13 cellular contexts compared by ENCODE assay signal in genomic region chr9:89153618-89154017, GRCh38. TPM values are rescaled to one million over a fixed set of nuclear protein-coding genes. Genes with fewer than 3 reads are reported as not detected.
DNase-seq lines count a peak whose midpoint lies in the region; ATAC-seq and TF ChIP-seq lines count a peak whose summit lies in the region.
"Had no signal": no experiment of that assay in that cellular context is flagged by ENCODE, and none has a peak within 500 bp of the region (broad histone marks: within the 10 kb centered on the region; RNA-seq: fewer than 3 reads in every experiment).

No MANE protein-coding gene starts in this region.

- in situ Hi-C loops in gastrocnemius medialis (cut with MboI; ENCODE audit: low sequenced_read_pairs in 4 of 4), result no loop called here

- peak overlapping the region; percentile 66 for H2AFZ ChIP-seq in fibroblast of lung (ENCODE audit: low read length)

- intact Hi-C loops in spleen (cut with DNase I; ENCODE audit: low total_unique reads) (no loop called here), gastrocnemius medialis (cut with DNase I; ENCODE audit: low total_unique reads) (no loop called here)

- no peak for TF ChIP-seq CTCF in fibroblast of lung (conservative IDR thresholded peaks at IDR 0.05 in 1 of 2, IDR thresholded peaks at IDR 0.05 in 1 of 2; ENCODE audit: low read depth in 1 of 2, low read length in 2 of 2)
- no peak for TF ChIP-seq CTCF in spleen (IDR thresholded peaks at IDR 0.05 in 8 of 11, conservative IDR thresholded peaks at IDR 0.05 in 3 of 11)
- TF ChIP-seq CTCF in gastrocnemius medialis (IDR thresholded peaks at IDR 0.05 in 4 of 5, conservative IDR thresholded peaks at IDR 0.05 in 1 of 5), result no peak

- no peak for TF ChIP-seq POLR2A in spleen (IDR thresholded peaks at IDR 0.05)
- TF ChIP-seq POLR2A in gastrocnemius medialis (IDR thresholded peaks at IDR 0.05), result no peak

- peak overlapping the region; percentile 41 for H3K4me2 ChIP-seq in fibroblast of lung (ENCODE audit: extremely low read depth, insufficient read depth, low read length)

- H3K27me3 ChIP-seq in SJSA1 (replicated peaks), result no peaks in the 10 kb centered on the region
- H3K27me3 ChIP-seq in fibroblast of lung (ENCODE audit: control insufficient read depth, insufficient read depth, low read length), result no peaks in the 10 kb centered on the region
- H3K27me3 ChIP-seq in spleen (replicated peaks in 1 of 7), result peaks cover 0 to 10% (median 0%) of the 10 kb centered on the region in 7 donors
- no peaks in the 10 kb centered on the region for H3K27me3 ChIP-seq in gastrocnemius medialis
- H3K27me3 ChIP-seq: gastroesophageal sphincter had no signal

- H3K36me3 ChIP-seq in SJSA1 (no peaks in the 10 kb centered on the region), fibroblast of lung (ENCODE audit: control insufficient read depth, insufficient read depth, low read length) (no peaks in the 10 kb centered on the region), spleen (no peaks in the 10 kb centered on the region), gastrocnemius medialis (no peaks in the 10 kb centered on the region)
- H3K36me3 ChIP-seq: gastroesophageal sphincter, neutrophil had no signal

- no peaks in the 10 kb centered on the region for H3K79me2 ChIP-seq in fibroblast of lung (ENCODE audit: control insufficient read depth, insufficient read depth, low read length)

- peak; percentile 44 for DNase-seq in NK-92 treated with Interleukin-12 subunit alpha and Interleukin-12 subunit beta, amount 100 ng/mL, for 24 hours (lab: John Stamatoyannopoulos, UW)
- DNase-seq in NK-92 (lab: John Stamatoyannopoulos, UW; ENCODE audit: unreplicated experiment) (no peak), SJSA1 (ENCODE audit: low read depth in 1 of 2, low spot score in 2 of 2) (peak; percentile 49 to 53), fibroblast of lung (ENCODE audit: low read depth in 2 of 2) (peak; percentile 64 to 93), spleen (no peak), gastrocnemius medialis (no peak)
- peak; percentile 27 to 38 for DNase-seq in stimulated activated CD4-positive, alpha-beta T cell treated with anti-CD3 and anti-CD28 coated beads, Interleukin-4, amount 100 ng/mL, for 48 hours (ENCODE audit: low read depth in 2 of 2)
- DNase-seq in activated effector memory CD4-positive, alpha-beta T cell treated with Interleukin-2 at 50 U/mL for 16 hours, result no peak
- DNase-seq: activated CD4-positive, CD25-positive, alpha-beta regulatory T cell treated with anti-CD3 and anti-CD28 coated beads, Interleukin-2, amount 50 U/mL, for 72 hours; NCI-H1930 had no signal

- H3K9ac ChIP-seq in fibroblast of lung (ENCODE audit: insufficient read depth, low read length), result peak overlapping the region; percentile 10

- no peak overlapping the region for H3K4me3 ChIP-seq in SJSA1
- H3K4me3 ChIP-seq in fibroblast of lung (replicated peaks in 1 of 4; ENCODE audit: control extremely low read depth in 1 of 4, insufficient read depth in 1 of 4, low read depth in 3 of 4, low read length in 4 of 4), result no peak overlapping the region
- no peak overlapping the region for H3K4me3 ChIP-seq in spleen
- H3K4me3 ChIP-seq in gastrocnemius medialis, result no peak overlapping the region
- H3K4me3 ChIP-seq: gastroesophageal sphincter had no signal

- H3K4me1 ChIP-seq in SJSA1 (replicated peaks) (peaks cover 24% of the 10 kb centered on the region), fibroblast of lung (ENCODE audit: control insufficient read depth, extremely low read depth, insufficient read depth, low read length) (peaks cover 21% of the 10 kb centered on the region), spleen (peaks cover 0 to 6% (median 0%) of the 10 kb centered on the region in 6 donors), gastrocnemius medialis (no peaks in the 10 kb centered on the region)
- H3K4me1 ChIP-seq: gastroesophageal sphincter had no signal

- no peak for ATAC-seq in gastrocnemius medialis
- ATAC-seq: gastroesophageal sphincter had no signal

- no peaks in the 10 kb centered on the region for H3K9me3 ChIP-seq in SJSA1 (replicated peaks)
- no peaks in the 10 kb centered on the region for H3K9me3 ChIP-seq in fibroblast of lung (ENCODE audit: control insufficient read depth, insufficient read depth, low read depth, low read length)
- peaks cover 0 to 3% (median 0%) of the 10 kb centered on the region in 8 donors for H3K9me3 ChIP-seq in spleen
- H3K9me3 ChIP-seq in gastrocnemius medialis, result no peaks in the 10 kb centered on the region
- H3K9me3 ChIP-seq: gastroesophageal sphincter, neutrophil had no signal

- WGBS in spleen, 5 donors, result 55 to 67% (median 64%) methylated on average over 9 of the region's 9 CpGs

- no peaks in the 10 kb centered on the region for H4K20me1 ChIP-seq in fibroblast of lung (ENCODE audit: control insufficient read depth, extremely low read depth, insufficient read depth, low read length)

- H3K27ac ChIP-seq in SJSA1 (peak overlapping the region; percentile 28; the same call in 1 of the 2 replicates), fibroblast of lung (ENCODE audit: insufficient read depth, low read length) (peak overlapping the region; percentile 61), spleen (no peak overlapping the region), gastrocnemius medialis (no peak overlapping the region)
- H3K27ac ChIP-seq: 22Rv1, gastroesophageal sphincter, neutrophil had no signal

RNA-seq across cellular contexts. Expression of gene SHC3, which starts 25.0 kb away (rescaled TPM):
- total RNA-seq in SJSA1 (2014; rRNA removed; shearing (Covaris generic)), result 0.16 and 0.34 TPM in 2 replicates
- total RNA-seq in fibroblast of lung, result 7.7 and 16.2 TPM in 2 replicates
- 1.7 and 2.5 TPM in 2 replicates for polyA plus RNA-seq in fibroblast of lung
- polyA plus RNA-seq in fibroblast of lung (2012), result 2.3 and 2.7 TPM in 2 replicates
- 3.5 and 30.0 TPM in 2 replicates for polyA minus RNA-seq in fibroblast of lung (ENCODE audit: low replicate concordance)
- total RNA-seq in spleen, result under 1 TPM in 6 of 7 donors, not detected in 1; 0.05 to 0.70 (median 0.09) TPM
- under 1 TPM; 0.03 to 0.06 (median 0.04) TPM for polyA plus RNA-seq in spleen
- under 1 TPM in 3 of 4 donors, not detected in 1; 0.09 to 0.29 (median 0.15) TPM for total RNA-seq in gastrocnemius medialis

Comparison
In these comparisons a context has a peak if more than half of its experiments do, and no peak if none do; other contexts are left out.
1. DNase-seq: peak in NK-92 treated with Interleukin-12 subunit alpha and Interleukin-12 subunit beta, amount 100 ng/mL, for 24 hours (single experiment), SJSA1 (2 of 2), fibroblast of lung (2 of 2) and stimulated activated CD4-positive, alpha-beta T cell treated with anti-CD3 and anti-CD28 coated beads, Interleukin-4, amount 100 ng/mL, for 48 hours (2 of 2); none in NK-92 (single experiment), spleen (single experiment), activated effector memory CD4-positive, alpha-beta T cell treated with Interleukin-2 at 50 U/mL for 16 hours (single experiment) and gastrocnemius medialis (0 of 2).
2. H3K27ac ChIP-seq: peak in SJSA1 (single experiment) and fibroblast of lung (single experiment); none in spleen (0 of 8) and gastrocnemius medialis (0 of 4).